ENCODE assay signal across 22 cellular contexts in genomic region chr16:86461037-86461436, GRCh38. TPM values are rescaled to one million over a fixed set of nuclear protein-coding genes. Genes with fewer than 3 reads are reported as not detected.
DNase-seq lines count a peak whose midpoint lies in the region; ATAC-seq, FAIRE-seq and TF ChIP-seq lines count a peak whose summit lies in the region.
"Had no signal": no experiment of that assay in that cellular context is flagged by ENCODE, and none has a peak within 500 bp of the region (broad histone marks: within the 10 kb centered on the region; RNA-seq: fewer than 3 reads in every experiment).

No MANE protein-coding gene starts in this region.

- peak overlapping the region; percentile 89 for H2BK120ac ChIP-seq in IMR-90 (ENCODE audit: low read depth, low read length)
- no peak overlapping the region for H2BK120ac ChIP-seq in mesenchymal stem cell (ENCODE audit: low read depth, low read length)

- H3K27me3 ChIP-seq in IMR-90 (ENCODE audit: control insufficient read depth, insufficient read depth, low read length) (no peaks in the 10 kb centered on the region), mesenchymal stem cell (ENCODE audit: control insufficient read depth in 1 of 2, insufficient read depth in 1 of 2, low read length in 2 of 2) (peaks cover 0 to 8% of the 10 kb centered on the region in 2 experiments), spleen (replicated peaks in 1 of 7) (peaks cover 0 to 58% (median 7%) of the 10 kb centered on the region in 7 donors)

- H2AFZ ChIP-seq in IMR-90 (replicated peaks; ENCODE audit: low read length, poor library complexity): no peak overlapping the region
- H2AFZ ChIP-seq in mesenchymal stem cell (ENCODE audit: low read depth, low read length): no peak overlapping the region

- intact Hi-C loops in IMR-90 (cut with micrococcal nuclease): no loop called here
- intact Hi-C loops in spleen (cut with DNase I; ENCODE audit: low total_unique reads): no loop called here

- H2BK15ac ChIP-seq in IMR-90 (ENCODE audit: low read depth, low read length) (peak overlapping the region; percentile 91), mesenchymal stem cell (ENCODE audit: low read depth, poor library complexity, severe bottlenecking) (no peak overlapping the region)

- ATAC-seq in IMR-90 (ENCODE audit: low read depth) (no peak), HG03520 (IDR thresholded peaks at IDR 0.05; ENCODE audit: unreplicated experiment) (no peak)

- H3K36me3 ChIP-seq in IMR-90 (ENCODE audit: control insufficient read depth, insufficient read depth, low read length) (peaks cover 12% of the 10 kb centered on the region; the same call in 1 of the 2 replicates), mesenchymal stem cell (ENCODE audit: control insufficient read depth in 1 of 2, insufficient read depth in 2 of 2, low read depth in 1 of 2, low read length in 2 of 2) (no peaks in the 10 kb centered on the region), spleen (no peaks in the 10 kb centered on the region)
- H3K36me3 ChIP-seq: BE2C, HAP-1 had no signal

- POLR2A ChIA-PET in IMR-90 (lab: Charles Lee; ENCODE audit: unreplicated experiment): no interaction called here

- H2AK9ac ChIP-seq in IMR-90 (replicated peaks; ENCODE audit: low read depth, low read length, poor library complexity): no peak overlapping the region

- H4K8ac ChIP-seq in IMR-90 (ENCODE audit: low read depth in 2 of 2, low read length in 2 of 2): peak overlapping the region; percentile 52 to 67
- peak overlapping the region; percentile 12 for H4K8ac ChIP-seq in mesenchymal stem cell (ENCODE audit: low read length)

- no peak overlapping the region for H3K4me3 ChIP-seq in IMR-90 (ENCODE audit: insufficient read depth, low read depth, low read length)
- H3K4me3 ChIP-seq in mesenchymal stem cell (ENCODE audit: insufficient read depth in 1 of 2, low read depth in 1 of 2, low read length in 2 of 2): no peak overlapping the region
- H3K4me3 ChIP-seq in spleen: no peak overlapping the region
- H3K4me3 ChIP-seq: HAP-1 had no signal

- peak overlapping the region; percentile 97 for H2AK5ac ChIP-seq in IMR-90 (ENCODE audit: low read depth, low read length)
- H2AK5ac ChIP-seq in mesenchymal stem cell (ENCODE audit: low read length, severe bottlenecking): no peak overlapping the region

- H4K20me1 ChIP-seq in IMR-90 (ENCODE audit: insufficient read depth, low read length): peaks cover 3% of the 10 kb centered on the region; the same call in 1 of the 2 replicates

- FAIRE-seq in GM19239 (lab: Jason Lieb, UNC): no peak
- FAIRE-seq: A204.1, D721Med, G401.6, GM12891, H1 had no signal

- H3K9ac ChIP-seq in IMR-90 (ENCODE audit: low read depth, low read length): no peak overlapping the region
- H3K9ac ChIP-seq in mesenchymal stem cell (ENCODE audit: low read length): no peak overlapping the region

- H4K5ac ChIP-seq in IMR-90 (ENCODE audit: low read depth, low read length): peak overlapping the region; percentile 4; the same call in 1 of the 2 replicates

- no peak for TF ChIP-seq POLR2A in IMR-90 (IDR thresholded peaks at IDR 0.05; ENCODE audit: low read depth, low read length)
- TF ChIP-seq POLR2A in spleen (IDR thresholded peaks at IDR 0.05): no peak

- H3K14ac ChIP-seq in IMR-90 (replicated peaks; ENCODE audit: low read depth, low read length): peak overlapping the region; percentile 83
- H3K14ac ChIP-seq in mesenchymal stem cell (ENCODE audit: low read length in 2 of 2): no peak overlapping the region

- H3K4me2 ChIP-seq in IMR-90 (ENCODE audit: low read depth, low read length): no peak overlapping the region
- no peak overlapping the region for H3K4me2 ChIP-seq in mesenchymal stem cell (ENCODE audit: low read length, poor library complexity, severe bottlenecking)

- H3K56ac ChIP-seq in IMR-90 (ENCODE audit: extremely low read depth, insufficient read depth, low read length): peak overlapping the region; percentile 70; the same call in 1 of the 2 replicates

- peak overlapping the region; percentile 90 for H4K91ac ChIP-seq in IMR-90 (ENCODE audit: insufficient read depth, low read depth, low read length)
- H4K91ac ChIP-seq in mesenchymal stem cell (ENCODE audit: low read length): peak overlapping the region; percentile 63

- peaks cover 20% of the 10 kb centered on the region for H3K9me1 ChIP-seq in IMR-90 (ENCODE audit: insufficient read depth, low read length)

- dilution Hi-C loops in IMR-90 (cut with HindIII; ENCODE audit: low sequenced_read_pairs, unreplicated experiment): no loop called here

- CTCF ChIA-PET in IMR-90 (lab: Yijun Ruan, JAX): no interaction called here

- H3K4ac ChIP-seq in IMR-90 (ENCODE audit: low read depth, low read length): peak overlapping the region; percentile 93
- H3K4ac ChIP-seq in mesenchymal stem cell (ENCODE audit: low read depth in 1 of 2, low read length in 2 of 2): peak overlapping the region; percentile 40 to 79

- peak overlapping the region; percentile 88 for H3K23ac ChIP-seq in IMR-90 (ENCODE audit: low read depth, low read length)
- H3K23ac ChIP-seq in mesenchymal stem cell (ENCODE audit: low read length in 2 of 2): peak overlapping the region in 1 of 2 experiments; percentile 70

- BruUV-seq in IMR-90 (replicated peaks; lab: Mats Ljungman, UMichigan): no TSS peak

- H3K79me1 ChIP-seq in IMR-90 (ENCODE audit: low read depth in 1 of 2, low read length in 2 of 2): peaks cover 11 to 67% of the 10 kb centered on the region in 2 experiments
- no peaks in the 10 kb centered on the region for H3K79me1 ChIP-seq in mesenchymal stem cell (replicated peaks; ENCODE audit: low read length, poor library complexity, severe bottlenecking)

- H2BK12ac ChIP-seq in mesenchymal stem cell (ENCODE audit: low read length in 2 of 2): peak overlapping the region; percentile 59 to 96

- H3K9me3 ChIP-seq in IMR-90 (ENCODE audit: control insufficient read depth, insufficient read depth, low read length) (peaks cover 7% of the 10 kb centered on the region), mesenchymal stem cell (ENCODE audit: control insufficient read depth, low read length) (peaks cover 7% of the 10 kb centered on the region), spleen (peaks cover 0 to 13% (median 10%) of the 10 kb centered on the region in 8 donors)
- H3K9me3 ChIP-seq: BE2C, HAP-1 had no signal

- TF ChIP-seq RAD21 in IMR-90 (IDR thresholded peaks at IDR 0.05; ENCODE audit: low read length): no peak

- H2BK20ac ChIP-seq in IMR-90 (ENCODE audit: low read depth, low read length): peak overlapping the region; percentile 97

- no peak for DNase-seq in IMR-90
- DNase-seq in mesenchymal stem cell: no peak
- peak; percentile 1 for DNase-seq in spleen
- DNase-seq in cerebellar cortex (ENCODE audit: low spot score): no peak
- no peak for DNase-seq in GM19239 (ENCODE audit: insufficient read length, low spot score)
- no peak for DNase-seq in H4 (ENCODE audit: low spot score)
- DNase-seq: ACHN; BE2C; C1 segment of cervical spinal cord; Caco-2; CD4-positive, CD25-positive, alpha-beta regulatory T cell; CD8-positive, alpha-beta memory T cell; KBM-7 had no signal

- TF ChIP-seq CTCF in IMR-90 (conservative IDR thresholded peaks at IDR 0.05; ENCODE audit: low read depth, low read length) (no peak), spleen (IDR thresholded peaks at IDR 0.05 in 8 of 11, conservative IDR thresholded peaks at IDR 0.05 in 3 of 11) (no peak)

- peaks cover 29% of the 10 kb centered on the region for H3K4me1 ChIP-seq in IMR-90 (ENCODE audit: control insufficient read depth, insufficient read depth, low read length)
- H3K4me1 ChIP-seq in mesenchymal stem cell (ENCODE audit: control insufficient read depth, insufficient read depth, low read depth, low read length): no peaks in the 10 kb centered on the region
- H3K4me1 ChIP-seq in spleen: no peaks in the 10 kb centered on the region
- H3K4me1 ChIP-seq: BE2C, Caco-2, HAP-1 had no signal

- in situ Hi-C loops in IMR-90 (cut with MboI; ENCODE audit: low sequenced_read_pairs): no loop called here

- peak overlapping the region; percentile 30; the same call in 1 of the 2 replicates for H3K18ac ChIP-seq in IMR-90 (ENCODE audit: low read depth, low read length)
- H3K18ac ChIP-seq in mesenchymal stem cell (ENCODE audit: low read depth in 1 of 2, low read length in 2 of 2): peak overlapping the region; percentile 7 to 88

- H3K27ac ChIP-seq in IMR-90 (ENCODE audit: insufficient read depth, low read length) (peak overlapping the region; percentile 34), mesenchymal stem cell (ENCODE audit: low read length, poor library complexity, severe bottlenecking) (no peak overlapping the region), spleen (no peak overlapping the region)
- H3K27ac ChIP-seq: HL-60 had no signal

- peak overlapping the region; percentile 35 for H2BK5ac ChIP-seq in IMR-90 (ENCODE audit: low read depth, low read length, poor library complexity, severe bottlenecking)
- no peak overlapping the region for H2BK5ac ChIP-seq in mesenchymal stem cell (ENCODE audit: low read depth, low read length, poor library complexity, severe bottlenecking)

TF ChIP-seq in IMR-90, 13 proteins besides CTCF, POLR2A, EP300 and RAD21 (continues in another document):
- TF ChIP-seq CEBPB (IDR thresholded peaks at IDR 0.05; ENCODE audit: low read depth, low read length) (no peak), CHD1 (IDR thresholded peaks at IDR 0.05; ENCODE audit: low read depth, low read length) (no peak), NFE2L2 (IDR thresholded peaks at IDR 0.05; ENCODE audit: low read depth, low read length) (no peak), SMC3 (IDR thresholded peaks at IDR 0.05; ENCODE audit: low read depth, low read length) (no peak), MXI1 (IDR thresholded peaks at IDR 0.05; ENCODE audit: borderline replicate concordance, low read depth, low read length) (no peak), MAZ (IDR thresholded peaks at IDR 0.05; ENCODE audit: borderline replicate concordance, low read depth, low read length) (no peak), MAFK (IDR thresholded peaks at IDR 0.05; ENCODE audit: low read depth, low read length) (no peak), RCOR1 (IDR thresholded peaks at IDR 0.05; ENCODE audit: insufficient replicate concordance, low read length) (no peak), FOS (IDR thresholded peaks at IDR 0.05; ENCODE audit: low read depth, low read length) (no peak), BHLHE40 (IDR thresholded peaks at IDR 0.05; ENCODE audit: low read depth, low read length) (no peak)

RNA-seq across cellular contexts. Expression of gene FOXF1, which starts 49.3 kb away (rescaled TPM):
- total RNA-seq in IMR-90 (2012; rRNA removed) (2.7 and 4.2 TPM in 2 replicates), spleen (1 to 10 TPM in 1 of 7 donors, under 1 TPM in 6; 0.34 to 2.2 (median 0.70) TPM)
- polyA plus RNA-seq in IMR-90 (2012; rRNA removed) (33.0 and 34.5 TPM in 2 replicates), spleen (under 1 TPM; 0.33 to 0.86 (median 0.64) TPM)
- 33.7 and 84.8 TPM in 2 replicates for polyA plus RNA-seq in IMR-90 (2012; cell fraction: cytosol; rRNA removed)
- 98.2 and 101 TPM in 2 replicates for polyA plus RNA-seq in IMR-90 (2012; cell fraction: nucleus; rRNA removed; ENCODE audit: low replicate concordance)
- 145 TPM for polyA plus RNA-seq in mesenchymal stem cell (2013, experiment 1 of 2)
- 149 TPM for polyA plus RNA-seq in mesenchymal stem cell (2013, experiment 2 of 2)
- total RNA-seq in H4 (2014; rRNA removed; shearing (Covaris generic)): 12.3 and 20.2 TPM in 2 replicates
- total RNA-seq: CD4-positive, CD25-positive, alpha-beta regulatory T cell; CD8-positive, alpha-beta memory T cell; H1 had no signal
- polyA plus RNA-seq: CD4-positive, CD25-positive, alpha-beta regulatory T cell; CD8-positive, alpha-beta memory T cell; IgD-negative memory B cell had no signal
